8 cellular contexts compared by ENCODE assay signal in genomic region chr1:54499097-54500029, GRCh38. TPM values are rescaled to one million over a fixed set of nuclear protein-coding genes. Genes with fewer than 3 reads are reported as not detected.
A peak's percentile ranks its signal among the peaks of the same experiment; 100 is the strongest.
DNase-seq lines count a peak whose midpoint lies in the region; ATAC-seq and TF ChIP-seq lines count a peak whose summit lies in the region.

No MANE protein-coding gene starts in this region.

- no peak overlapping the region for H3K27ac ChIP-seq in SJCRH30
- H3K27ac ChIP-seq in right lobe of liver, result no peak overlapping the region
- no peak overlapping the region for H3K27ac ChIP-seq in tibial artery

- ATAC-seq in right lobe of liver, result peak; percentile 66 to 81 (median 78)
- ATAC-seq in GM21515 (IDR thresholded peaks at IDR 0.05; ENCODE audit: unreplicated experiment), result no peak

- H3K36me3 Mint-ChIP-seq in dendritic cell treated with granulocyte-macrophage colony-stimulating factor and Interleukin-4, amounts not matched to agents 40 ng/mL and 50 ng/mL, for 4 days (ENCODE audit: low read depth), result no peaks in the 10 kb centered on the region

- H3K4me1 ChIP-seq in SJCRH30 (no peaks in the 10 kb centered on the region), right lobe of liver (peaks cover 0 to 12% (median 0%) of the 10 kb centered on the region in 4 donors), tibial artery (peaks cover 0 to 16% (median 14%) of the 10 kb centered on the region in 4 donors)

- H3K27ac Mint-ChIP-seq in dendritic cell treated with granulocyte-macrophage colony-stimulating factor and Interleukin-4, amounts not matched to agents 40 ng/mL and 50 ng/mL, for 4 days, result no peak overlapping the region

- H3K4me3 Mint-ChIP-seq in dendritic cell treated with granulocyte-macrophage colony-stimulating factor and Interleukin-4, amounts not matched to agents 40 ng/mL and 50 ng/mL, for 4 days, result peak overlapping the region; percentile 24

- H3K27me3 ChIP-seq in SJCRH30, result peaks cover 18% of the 10 kb centered on the region; the same call in 1 of the 2 replicates
- H3K27me3 ChIP-seq in right lobe of liver, result no peaks in the 10 kb centered on the region
- H3K27me3 ChIP-seq in tibial artery, result peaks cover 0 to 46% of the 10 kb centered on the region in 2 donors

- peaks cover 5% of the 10 kb centered on the region for H3K4me1 Mint-ChIP-seq in dendritic cell treated with granulocyte-macrophage colony-stimulating factor and Interleukin-4, amounts not matched to agents 40 ng/mL and 50 ng/mL, for 4 days (ENCODE audit: low read depth)

- no peak for TF ChIP-seq POLR2A in right lobe of liver (IDR thresholded peaks at IDR 0.05)

- H3K4me3 ChIP-seq in SJCRH30 (peak overlapping the region; percentile 11; the same call in 1 of the 2 replicates), right lobe of liver (peak overlapping the region; percentile 14 to 46 (median 34)), tibial artery (peak overlapping the region; percentile 41 to 49)

- H3K27me3 Mint-ChIP-seq in dendritic cell treated with granulocyte-macrophage colony-stimulating factor and Interleukin-4, amounts not matched to agents 40 ng/mL and 50 ng/mL, for 4 days, result peaks cover 51% of the 10 kb centered on the region

- DNase-seq in AG08395 (ENCODE audit: low spot score) (peak; percentile 54), SJCRH30 (peak in 1 of 2 experiments; percentile 35), right lobe of liver (peak in 1 of 3 donors; percentile 32), tibial artery (no peak), superior temporal gyrus (ENCODE audit: extremely low spot score) (no peak)

- TF ChIP-seq CTCF in GM12873 (IDR thresholded peaks at IDR 0.05; ENCODE audit: insufficient read depth, low read depth, low read length, missing control alignments), result peak; percentile 33
- TF ChIP-seq CTCF in right lobe of liver (IDR thresholded peaks at IDR 0.05), result peak; percentile 32 to 41 (median 40)
- TF ChIP-seq CTCF in tibial artery (IDR thresholded peaks at IDR 0.05), result peak; percentile 25 to 30

- H3K36me3 ChIP-seq in SJCRH30, result no peaks in the 10 kb centered on the region
- H3K36me3 ChIP-seq in right lobe of liver, result no peaks in the 10 kb centered on the region
- H3K36me3 ChIP-seq in tibial artery, result no peaks in the 10 kb centered on the region

- peaks cover 24% of the 10 kb centered on the region for H3K9me3 Mint-ChIP-seq in dendritic cell treated with granulocyte-macrophage colony-stimulating factor and Interleukin-4, amounts not matched to agents 40 ng/mL and 50 ng/mL, for 4 days

- H3K9me3 ChIP-seq in SJCRH30 (replicated peaks) (no peaks in the 10 kb centered on the region), right lobe of liver (no peaks in the 10 kb centered on the region), tibial artery (no peaks in the 10 kb centered on the region)

- intact Hi-C loops in dendritic cell treated with granulocyte-macrophage colony-stimulating factor and Interleukin-4, amounts not matched to agents 40 ng/mL and 50 ng/mL, for 4 days (cut with micrococcal nuclease), result loop anchor here (10.0 kb wide), 1 partner anchor 315 kb away; no protein-coding TSS in a partner anchor
- intact Hi-C loops in right lobe of liver (cut with DNase I), result loop anchor here in 1 of 2 donors (10.0 kb wide), 1 partner anchor 305 kb away; the partner anchor contains the start of gene TTC22
- intact Hi-C loops in tibial artery (cut with DNase I; ENCODE audit: low total_unique reads), result loop anchor here (10.0 kb wide), 1 partner anchor 315 kb away; no protein-coding TSS in a partner anchor

- 11% methylated on average over 7 of the region's 57 CpGs for WGBS in right lobe of liver (ENCODE audit: insufficient coverage, low coverage, low lambda C conversion rate, missing lambda C conversion rate)

RNA-seq across cellular contexts. Expression of gene ACOT11, which starts 48.7 kb away (rescaled TPM):
- 4.3 and 4.4 TPM in 2 replicates for total RNA-seq in SJCRH30 (2014; rRNA removed; shearing (Covaris generic))
- total RNA-seq in right lobe of liver, result 1 to 10 TPM in 2 of 6 experiments, under 1 TPM in 4; 0.50 to 1.3 (median 0.84) TPM
